In the genomic region with DNA sequence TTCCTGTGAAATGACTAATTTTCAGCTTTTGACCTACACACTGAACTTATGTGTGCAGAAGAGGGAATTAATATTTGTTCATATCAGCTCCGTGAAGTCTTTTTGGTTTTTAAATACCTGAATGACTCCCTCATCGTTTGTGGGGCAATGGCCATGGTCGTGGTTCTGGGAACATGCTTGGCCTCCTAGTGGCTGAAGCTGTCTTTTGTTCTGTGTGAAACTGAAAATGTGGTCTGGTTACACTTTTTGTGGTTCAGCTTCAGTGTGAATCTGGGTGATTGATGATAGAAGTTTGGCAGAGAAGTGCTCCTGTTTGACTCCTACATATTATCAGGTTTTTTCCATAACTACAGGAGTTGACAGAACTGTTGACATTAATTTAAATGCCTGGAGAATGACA, we compare ENCODE assay signal across 1 cellular context.
TF ChIP-seq lines count a peak whose summit lies in the region.

No MANE protein-coding gene starts in this region.

TF ChIP-seq in GM12878, 131 proteins besides CTCF, POLR2A, EP300 and RAD21 (continued from another document and continues in another):
- no peak for TF ChIP-seq ZNF687 (IDR thresholded peaks at IDR 0.05)
- TF ChIP-seq, protein P1, sequence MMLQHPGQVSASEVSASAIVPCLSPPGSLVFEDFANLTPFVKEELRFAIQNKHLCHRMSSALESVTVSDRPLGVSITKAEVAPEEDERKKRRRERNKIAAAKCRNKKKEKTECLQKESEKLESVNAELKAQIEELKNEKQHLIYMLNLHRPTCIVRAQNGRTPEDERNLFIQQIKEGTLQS (IDR thresholded peaks at IDR 0.05; ENCODE audit: borderline replicate concordance, extremely low read depth, low read depth, low read length), result no peak
- TF ChIP-seq ATF7 (IDR thresholded peaks at IDR 0.05; ENCODE audit: low read depth), result peak; percentile 68
- TF ChIP-seq ZNF384 (IDR thresholded peaks at IDR 0.05; ENCODE audit: borderline replicate concordance, low read depth, low read length), result no peak
- no peak for TF ChIP-seq ZNF274 (IDR thresholded peaks at IDR 0.05; ENCODE audit: insufficient read depth, insufficient read length)
- no peak for TF ChIP-seq TCF7 (IDR thresholded peaks at IDR 0.05; ENCODE audit: borderline replicate concordance)
- TF ChIP-seq TAF1 (IDR thresholded peaks at IDR 0.05; ENCODE audit: borderline replicate concordance, low read depth, low read length), result no peak
- no peak for TF ChIP-seq KLF5 (IDR thresholded peaks at IDR 0.05; ENCODE audit: partially characterized antibody)
- no peak for TF ChIP-seq MXI1 (IDR thresholded peaks at IDR 0.05; ENCODE audit: low read depth, low read length)
- peak; percentile 90 for TF ChIP-seq MTA2 (IDR thresholded peaks at IDR 0.05; ENCODE audit: low read depth)
- TF ChIP-seq SMAD5 (IDR thresholded peaks at IDR 0.05; ENCODE audit: low read depth), result no peak
- TF ChIP-seq, protein P2, sequence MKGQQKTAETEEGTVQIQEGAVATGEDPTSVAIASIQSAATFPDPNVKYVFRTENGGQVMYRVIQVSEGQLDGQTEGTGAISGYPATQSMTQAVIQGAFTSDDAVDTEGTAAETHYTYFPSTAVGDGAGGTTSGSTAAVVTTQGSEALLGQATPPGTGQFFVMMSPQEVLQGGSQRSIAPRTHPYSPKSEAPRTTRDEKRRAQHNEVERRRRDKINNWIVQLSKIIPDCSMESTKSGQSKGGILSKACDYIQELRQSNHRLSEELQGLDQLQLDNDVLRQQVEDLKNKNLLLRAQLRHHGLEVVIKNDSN (IDR thresholded peaks at IDR 0.05; ENCODE audit: borderline replicate concordance, extremely low read length, insufficient read depth, low read depth, low read length), result no peak
- no peak for TF ChIP-seq E4F1 (IDR thresholded peaks at IDR 0.05; ENCODE audit: borderline replicate concordance, partially characterized antibody)
- TF ChIP-seq SIX5 (IDR thresholded peaks at IDR 0.05; ENCODE audit: low read depth, low read length, severe bottlenecking), result no peak
- TF ChIP-seq CUX1 (IDR thresholded peaks at IDR 0.05; ENCODE audit: insufficient replicate concordance, low read depth, low read length), result peak; percentile 77
- no peak for TF ChIP-seq ZBTB11 (CRISPR knock-in tag; IDR thresholded peaks at IDR 0.05)
- TF ChIP-seq KAT2A (conservative IDR thresholded peaks at IDR 0.05; ENCODE audit: control insufficient read depth, low read depth, low read length), result no peak
- TF ChIP-seq NFXL1 (IDR thresholded peaks at IDR 0.05; ENCODE audit: borderline replicate concordance), result no peak
- TF ChIP-seq REST (IDR thresholded peaks at IDR 0.05; ENCODE audit: low read depth, low read length), result no peak
- no peak for TF ChIP-seq NFYA (IDR thresholded peaks at IDR 0.05; ENCODE audit: borderline replicate concordance, low read depth, low read length)
- no peak for TF ChIP-seq FOXK2 (IDR thresholded peaks at IDR 0.05)
- TF ChIP-seq HDAC6 (IDR thresholded peaks at IDR 0.05; ENCODE audit: unreplicated experiment), result no peak
- no peak for TF ChIP-seq EGR1 (IDR thresholded peaks at IDR 0.05; ENCODE audit: borderline replicate concordance in 1 of 2, low read depth in 2 of 2, low read length in 2 of 2)
- TF ChIP-seq CBFB (IDR thresholded peaks at IDR 0.05; ENCODE audit: low read depth), result no peak; the same call in 1 of the 2 replicates
- TF ChIP-seq STAT1 (conservative IDR thresholded peaks at IDR 0.05), result no peak
- no peak for TF ChIP-seq WRNIP1 (IDR thresholded peaks at IDR 0.05; ENCODE audit: borderline replicate concordance, low read depth, low read length)
- peak; percentile 85 for TF ChIP-seq BACH1 (IDR thresholded peaks at IDR 0.05; ENCODE audit: borderline replicate concordance)
- no peak for TF ChIP-seq PML (IDR thresholded peaks at IDR 0.05; ENCODE audit: low read length)
- TF ChIP-seq JUND (IDR thresholded peaks at IDR 0.05; ENCODE audit: low read depth, low read length), result no peak
- TF ChIP-seq BCL3 (IDR thresholded peaks at IDR 0.05; ENCODE audit: borderline replicate concordance, insufficient read depth, low read depth, low read length, poor library complexity, severe bottlenecking), result no peak
- TF ChIP-seq ESRRA (IDR thresholded peaks at IDR 0.05; ENCODE audit: low read length), result no peak
- TF ChIP-seq SP1 (IDR thresholded peaks at IDR 0.05; ENCODE audit: low read depth, low read length), result no peak
- TF ChIP-seq BHLHE40 (IDR thresholded peaks at IDR 0.05; ENCODE audit: borderline replicate concordance in 1 of 2, low read depth in 2 of 2, low read length in 1 of 2), result peak; percentile 33 to 42; a peak in 1 of 4 replicates
- no peak for TF ChIP-seq TCF12 (IDR thresholded peaks at IDR 0.05; ENCODE audit: low read depth, low read length)
- TF ChIP-seq FOS (IDR thresholded peaks at IDR 0.05; ENCODE audit: borderline replicate concordance, extremely low read depth, insufficient read length), result no peak
- no peak for TF ChIP-seq CHD1 (IDR thresholded peaks at IDR 0.05; ENCODE audit: low read depth, low read length)
